In the genomic region with DNA sequence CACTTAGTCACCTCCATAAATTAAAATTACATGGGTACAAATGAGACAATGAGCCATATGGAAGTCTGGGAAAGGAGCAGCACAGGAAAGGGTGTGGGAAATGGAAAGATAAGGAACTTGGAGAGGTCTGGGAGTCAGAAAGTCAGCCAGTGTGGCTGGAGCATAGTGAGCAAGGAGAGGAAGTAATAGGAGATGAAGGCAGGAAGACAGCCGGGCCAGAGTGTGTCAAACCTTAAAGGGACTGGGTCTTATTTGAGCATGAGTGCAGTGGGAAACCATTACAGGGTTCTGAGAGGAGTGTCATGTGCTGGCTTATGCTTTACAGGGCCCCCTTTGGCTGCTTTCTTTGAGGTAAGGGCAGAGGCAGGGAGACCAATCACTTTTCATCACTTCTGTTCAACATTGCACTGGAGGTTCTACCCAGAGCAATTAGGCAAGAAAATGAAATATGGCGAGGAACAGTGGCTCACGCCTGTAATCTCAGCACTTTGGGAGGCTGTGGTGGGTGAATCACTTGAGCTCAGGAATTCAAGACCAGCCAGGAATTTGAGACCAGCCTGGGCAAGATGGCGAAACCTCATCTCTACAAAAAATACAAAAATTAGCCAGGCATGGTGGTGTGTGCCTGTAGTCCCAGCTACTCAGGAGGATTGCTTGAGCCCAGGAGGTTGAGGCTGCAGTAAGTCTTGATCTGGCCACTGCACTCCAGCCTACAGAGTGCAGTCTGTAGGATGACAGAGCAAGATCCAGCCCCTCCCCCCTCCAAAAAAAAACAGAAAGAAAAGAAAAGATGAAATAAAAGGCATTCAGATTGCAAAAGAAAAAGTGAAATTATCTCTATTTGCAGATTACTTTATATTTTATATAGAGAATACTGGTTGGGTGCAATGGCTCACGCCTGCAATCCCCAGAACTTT, we compare ENCODE assay signal across 1 cellular context.
TF ChIP-seq lines count a peak whose summit lies in the region.

No MANE protein-coding gene starts in this region.

TF ChIP-seq in GM12878, 131 proteins besides CTCF, POLR2A, EP300 and RAD21:
- TF ChIP-seq POLR2AphosphoS5 (IDR thresholded peaks at IDR 0.05; ENCODE audit: low read length) (no peak), ZNF207 (IDR thresholded peaks at IDR 0.05; ENCODE audit: borderline replicate concordance) (no peak), RELA (IDR thresholded peaks at IDR 0.05; ENCODE audit: borderline replicate concordance, partially characterized antibody) (no peak), CHD1 (IDR thresholded peaks at IDR 0.05; ENCODE audit: low read depth, low read length) (no peak), ATF7 (IDR thresholded peaks at IDR 0.05; ENCODE audit: low read depth) (no peak), ZNF622 (IDR thresholded peaks at IDR 0.05) (no peak), STAT3 (IDR thresholded peaks at IDR 0.05; ENCODE audit: low read depth, low read length) (no peak), SMAD5 (IDR thresholded peaks at IDR 0.05; ENCODE audit: low read depth) (no peak), CBFB (IDR thresholded peaks at IDR 0.05; ENCODE audit: low read depth) (no peak), MAX (IDR thresholded peaks at IDR 0.05; ENCODE audit: low read depth, low read length) (no peak), CEBPB (IDR thresholded peaks at IDR 0.05; ENCODE audit: borderline replicate concordance in 1 of 2, low read depth in 2 of 2, low read length in 2 of 2) (no peak), PML (IDR thresholded peaks at IDR 0.05; ENCODE audit: low read length) (no peak), RCOR1 (conservative IDR thresholded peaks at IDR 0.05; ENCODE audit: low read depth, low read length) (no peak), ZNF24 (IDR thresholded peaks at IDR 0.05) (no peak)
- TF ChIP-seq, protein P1, sequence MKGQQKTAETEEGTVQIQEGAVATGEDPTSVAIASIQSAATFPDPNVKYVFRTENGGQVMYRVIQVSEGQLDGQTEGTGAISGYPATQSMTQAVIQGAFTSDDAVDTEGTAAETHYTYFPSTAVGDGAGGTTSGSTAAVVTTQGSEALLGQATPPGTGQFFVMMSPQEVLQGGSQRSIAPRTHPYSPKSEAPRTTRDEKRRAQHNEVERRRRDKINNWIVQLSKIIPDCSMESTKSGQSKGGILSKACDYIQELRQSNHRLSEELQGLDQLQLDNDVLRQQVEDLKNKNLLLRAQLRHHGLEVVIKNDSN (IDR thresholded peaks at IDR 0.05; ENCODE audit: borderline replicate concordance, extremely low read length, insufficient read depth, low read depth, low read length): no peak
